9 cellular contexts compared by ENCODE assay signal in genomic region chr2:74715880-74716279, GRCh38.
A peak's percentile ranks its signal among the peaks of the same experiment; 100 is the strongest.
DNase-seq lines count a peak whose midpoint lies in the region; ATAC-seq, FAIRE-seq and TF ChIP-seq lines count a peak whose summit lies in the region.
"Had no signal": no experiment of that assay in that cellular context is flagged by ENCODE, and none has a peak within 500 bp of the region (broad histone marks: within the 10 kb centered on the region; RNA-seq: fewer than 3 reads in every experiment).

No MANE protein-coding gene starts in this region.

- no peaks in the 10 kb centered on the region for H3K36me3 Mint-ChIP-seq in chondrocyte (ENCODE audit: low read depth)
- H3K36me3 Mint-ChIP-seq in naive thymus-derived CD8-positive, alpha-beta T cell: no peaks in the 10 kb centered on the region

- H3K36me3 ChIP-seq in BJ (ENCODE audit: control insufficient read depth, insufficient read depth, low read length) (no peaks in the 10 kb centered on the region), KMS-11 (ENCODE audit: insufficient read depth) (no peaks in the 10 kb centered on the region)

- peak overlapping the region; percentile 30 for H3K27ac Mint-ChIP-seq in chondrocyte (ENCODE audit: unreplicated experiment)
- H3K27ac Mint-ChIP-seq in naive thymus-derived CD8-positive, alpha-beta T cell: no peak overlapping the region

- FAIRE-seq in GM19239 (lab: Jason Lieb, UNC): no peak
- FAIRE-seq: endometrium had no signal

- H4K20me1 ChIP-seq in KMS-11 (ENCODE audit: insufficient read depth): no peaks in the 10 kb centered on the region

- POLR2A ChIA-PET in BJ (lab: Charles Lee): interaction anchor here (0.6 kb wide), 1 partner anchor 159 kb away, joined by 4 read pairs; no protein-coding TSS in a partner anchor
- POLR2A ChIA-PET in naive thymus-derived CD8-positive, alpha-beta T cell (lab: Charles Lee): interaction anchor here (1.0 kb wide), 1 partner anchor 121 kb away, joined by 3 read pairs; no protein-coding TSS in a partner anchor

- peak overlapping the region; percentile 21; the same call in 1 of the 2 replicates for H3K4me2 ChIP-seq in KMS-11

- H3K27me3 ChIP-seq in BJ (ENCODE audit: control insufficient read depth, insufficient read depth, low read length): no peaks in the 10 kb centered on the region
- no peaks in the 10 kb centered on the region for H3K27me3 ChIP-seq in KMS-11 (ENCODE audit: insufficient read depth, low read depth)

- no peak overlapping the region for H3K9ac ChIP-seq in KMS-11

- DNase-seq in BJ (ENCODE audit: low read depth) (no peak), chondrocyte (ENCODE audit: low spot score) (no peak), GM19239 (ENCODE audit: insufficient read length, low spot score) (no peak), activated gamma-delta T cell (lab: John Stamatoyannopoulos, UW) (no peak), anterior cingulate cortex (lab: John Stamatoyannopoulos, UW) (no peak), NOMO-1 treated with dmso at 0.1 percent for 144 hours (lab: John Stamatoyannopoulos, UW; ENCODE audit: unreplicated experiment) (no peak)
- no peak for DNase-seq in naive thymus-derived CD8-positive, alpha-beta T cell

- no peak for ATAC-seq in naive thymus-derived CD8-positive, alpha-beta T cell

- H3K4me1 Mint-ChIP-seq in chondrocyte (ENCODE audit: low read depth): peaks cover 10% of the 10 kb centered on the region
- peaks cover 5 to 6% (median 6%) of the 10 kb centered on the region in 4 donors for H3K4me1 Mint-ChIP-seq in naive thymus-derived CD8-positive, alpha-beta T cell

- H3K4me3 ChIP-seq in BJ (ENCODE audit: low read depth, low read length) (peak overlapping the region; percentile 51), KMS-11 (IDR thresholded peaks at IDR 0.05; ENCODE audit: insufficient read depth, low read depth, low read length) (no peak overlapping the region)

- peak overlapping the region; percentile 90 for H3K4me3 Mint-ChIP-seq in chondrocyte (ENCODE audit: unreplicated experiment)
- H3K4me3 Mint-ChIP-seq in naive thymus-derived CD8-positive, alpha-beta T cell: peak overlapping the region; percentile 80 to 95 (median 84)

- no peaks in the 10 kb centered on the region for H3K27me3 Mint-ChIP-seq in chondrocyte (ENCODE audit: low read depth)
- H3K27me3 Mint-ChIP-seq in naive thymus-derived CD8-positive, alpha-beta T cell: peaks cover 0 to 12% (median 7%) of the 10 kb centered on the region in 5 donors

- H3K79me2 ChIP-seq in KMS-11 (ENCODE audit: insufficient read depth, low read depth): no peaks in the 10 kb centered on the region

- CTCF ChIA-PET in BJ (lab: Yijun Ruan, JAX): interaction anchor here (0.6 to 5.8 kb wide), 21 partner anchors 10 to 1484 kb away, joined by 3 to 75 read pairs (median 4); partner anchors contain the start of gene HK2

- no peak overlapping the region for H3K27ac ChIP-seq in KMS-11

- H2AFZ ChIP-seq in KMS-11 (ENCODE audit: low read depth): peak overlapping the region; percentile 60

- no peaks in the 10 kb centered on the region for H3K9me3 Mint-ChIP-seq in chondrocyte (ENCODE audit: low read depth)
- H3K9me3 Mint-ChIP-seq in naive thymus-derived CD8-positive, alpha-beta T cell: no peaks in the 10 kb centered on the region

- no peaks in the 10 kb centered on the region for H3K4me1 ChIP-seq in KMS-11 (ENCODE audit: low read depth, poor library complexity, severe bottlenecking)

- TF ChIP-seq CTCF in BJ (IDR thresholded peaks at IDR 0.05; ENCODE audit: insufficient read depth, low read depth, low read length) (no peak), KMS-11 (conservative IDR thresholded peaks at IDR 0.05; ENCODE audit: low read depth, low read length) (no peak), chondrocyte (IDR thresholded peaks at IDR 0.05) (no peak)
